ENCODE assay signal across 13 cellular contexts in the genomic region with DNA sequence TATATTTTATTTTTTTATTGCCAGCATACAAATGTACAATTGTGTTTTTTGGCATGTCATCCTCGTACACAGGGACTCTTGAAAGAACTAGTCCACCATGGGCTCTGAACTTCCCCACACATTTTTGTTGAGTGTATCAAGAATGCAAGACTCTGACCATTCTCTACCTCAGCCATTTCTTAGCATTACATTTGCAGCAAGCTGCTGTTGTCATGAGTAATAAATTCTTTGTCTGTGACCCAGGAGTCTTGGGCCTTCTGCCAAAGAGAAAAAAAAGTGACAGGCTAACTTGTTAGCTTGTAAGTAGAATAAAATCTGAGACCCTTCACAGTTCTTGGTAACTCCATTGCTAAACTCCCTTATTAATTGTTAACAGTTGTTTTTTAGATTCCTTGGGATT.
DNase-seq lines count a peak whose midpoint lies in the region; ATAC-seq and TF ChIP-seq lines count a peak whose summit lies in the region.
"Had no signal": no experiment of that assay in that cellular context is flagged by ENCODE, and none has a peak within 500 bp of the region (broad histone marks: within the 10 kb centered on the region; RNA-seq: fewer than 3 reads in every experiment).

No MANE protein-coding gene starts in this region.

- no peak overlapping the region for H2BK15ac ChIP-seq in mesendoderm (replicated peaks; ENCODE audit: low read depth)

- H2BK120ac ChIP-seq in mesendoderm (ENCODE audit: low read depth, low read length), result no peak overlapping the region

- DNase-seq in Calu3 (peak; percentile 48), M059J (ENCODE audit: low read depth) (peak; percentile 48), cardiac fibroblast (ENCODE audit: low read depth in 2 of 2) (peak; percentile 88 to 96), mesendoderm (peak; percentile 84), GM13977 (ENCODE audit: low spot score) (no peak), posterior cingulate gyrus (no peak), medulla oblongata (ENCODE audit: extremely low spot score) (no peak), left ventricle myocardium superior (no peak)
- DNase-seq: CD4-positive, alpha-beta memory T cell; stimulated activated CD4-positive, alpha-beta T cell treated with anti-CD3 and anti-CD28 coated beads, Interleukin-4, amount 100 ng/mL, for 1 hour had no signal

- H3K18ac ChIP-seq in mesendoderm (ENCODE audit: low read length), result no peak overlapping the region

- no peak for TF ChIP-seq CTCF in Calu3 (IDR thresholded peaks at IDR 0.05; ENCODE audit: unreplicated experiment)
- TF ChIP-seq CTCF in cardiac fibroblast (IDR thresholded peaks at IDR 0.05; ENCODE audit: low read depth, low read length), result no peak
- no peak for TF ChIP-seq CTCF in GM13977 (IDR thresholded peaks at IDR 0.05; ENCODE audit: extremely low read depth, insufficient read depth, missing control alignments)

- WGBS in mesendoderm (ENCODE audit: extremely low coverage, insufficient coverage, low lambda C conversion rate), result no CpG with 5 or more reads among the region's 1 CpG

- in situ Hi-C loops in GM13977 (cut with MboI; ENCODE audit: low pct_unique_long_range_greater_than_20kb, low sequenced_read_pairs, unreplicated experiment), result no loop called here

- no peaks in the 10 kb centered on the region for H3K79me2 ChIP-seq in mesendoderm (ENCODE audit: control insufficient read depth, insufficient read depth, low read length)

- H3K9ac ChIP-seq in mesendoderm (ENCODE audit: low read length), result no peak overlapping the region
- H3K9ac ChIP-seq: neural progenitor cell had no signal

- H2BK5ac ChIP-seq in mesendoderm (ENCODE audit: low read length), result peak overlapping the region; percentile 35

- no peak overlapping the region for H2AK5ac ChIP-seq in mesendoderm (ENCODE audit: low read length)

- no peak overlapping the region for H3K4me2 ChIP-seq in mesendoderm (ENCODE audit: low read length)
- H3K4me2 ChIP-seq: neural progenitor cell had no signal

- no peak overlapping the region for H3K4me3 Mint-ChIP-seq in Calu3 (ENCODE audit: low read depth, unreplicated experiment)
- H3K4me3 Mint-ChIP-seq: CD4-positive, alpha-beta memory T cell; neural progenitor cell had no signal

- CTCF ChIA-PET in Calu3 (lab: Charles Lee), result no interaction called here

- BruUV-seq in Calu3 (replicated peaks; lab: Mats Ljungman, UMichigan), result no TSS peak

- H3K4me3 ChIP-seq in cardiac fibroblast (replicated peaks in 1 of 2; ENCODE audit: low read depth in 2 of 2, low read length in 2 of 2), result no peak overlapping the region
- H3K4me3 ChIP-seq in mesendoderm (ENCODE audit: low read length), result no peak overlapping the region
- H3K4me3 ChIP-seq: GM12878, neural progenitor cell, suprapubic skin had no signal

- H3K4me1 ChIP-seq in mesendoderm (ENCODE audit: control insufficient read depth, low read depth, low read length), result peaks cover 2% of the 10 kb centered on the region
- H3K4me1 ChIP-seq: suprapubic skin had no signal

- H3K9me3 Mint-ChIP-seq in Calu3 (ENCODE audit: low read depth, unreplicated experiment), result no peaks in the 10 kb centered on the region

- H3K79me1 ChIP-seq in mesendoderm (ENCODE audit: low read length), result no peaks in the 10 kb centered on the region

- no peak overlapping the region for H3K4ac ChIP-seq in mesendoderm (ENCODE audit: low read depth, low read length)

- H3K36me3 ChIP-seq in mesendoderm (ENCODE audit: control insufficient read depth, insufficient read depth, low read length), result no peaks in the 10 kb centered on the region
- H3K36me3 ChIP-seq: neural progenitor cell, suprapubic skin had no signal

- no peak for ATAC-seq in left ventricle myocardium superior
- ATAC-seq: GM12878 had no signal

- peak overlapping the region; percentile 17 for H3K56ac ChIP-seq in mesendoderm (ENCODE audit: low read length)

- no peaks in the 10 kb centered on the region for H3K27me3 ChIP-seq in mesendoderm (ENCODE audit: insufficient read depth, low read length, poor library complexity)
- H3K27me3 ChIP-seq: neural progenitor cell, suprapubic skin had no signal

- no peak overlapping the region for H3K23ac ChIP-seq in mesendoderm (ENCODE audit: low read length)

- H3K27ac ChIP-seq in mesendoderm (ENCODE audit: low read depth, low read length), result no peak overlapping the region
- H3K27ac ChIP-seq: neural progenitor cell, suprapubic skin had no signal

- no peak overlapping the region for H3K27ac Mint-ChIP-seq in Calu3 (ENCODE audit: unreplicated experiment)
- H3K27ac Mint-ChIP-seq: CD4-positive, alpha-beta memory T cell; neural progenitor cell had no signal

- no peaks in the 10 kb centered on the region for H3K27me3 Mint-ChIP-seq in Calu3 (ENCODE audit: unreplicated experiment)
- H3K27me3 Mint-ChIP-seq: CD4-positive, alpha-beta memory T cell had no signal

- H4K8ac ChIP-seq in mesendoderm (ENCODE audit: low read depth, low read length), result no peak overlapping the region

- no peaks in the 10 kb centered on the region for H3K4me1 Mint-ChIP-seq in Calu3 (ENCODE audit: low read depth, unreplicated experiment)
- H3K4me1 Mint-ChIP-seq: CD4-positive, alpha-beta memory T cell had no signal

- intact Hi-C loops in Calu3 (cut with micrococcal nuclease; ENCODE audit: unreplicated experiment), result loop anchor here (5.0 kb wide), 1 partner anchor 363 kb away; no protein-coding TSS in a partner anchor
- intact Hi-C loops in posterior cingulate gyrus (cut with DNase I), result no loop called here
- intact Hi-C loops in left ventricle myocardium superior (cut with micrococcal nuclease), result no loop called here

- H4K5ac ChIP-seq in mesendoderm (ENCODE audit: low read length), result no peak overlapping the region

- H3K36me3 Mint-ChIP-seq in Calu3 (ENCODE audit: insufficient read depth, unreplicated experiment), result no peaks in the 10 kb centered on the region
- H3K36me3 Mint-ChIP-seq: CD4-positive, alpha-beta memory T cell; neural progenitor cell had no signal

Comparison
In these comparisons a context has a peak if more than half of its experiments do, and no peak if none do; other contexts are left out.
1. DNase-seq: peak in Calu3 (single experiment), M059J (single experiment), cardiac fibroblast (2 of 2) and mesendoderm (single experiment); none in GM13977 (single experiment), posterior cingulate gyrus (0 of 10), medulla oblongata (single experiment) and left ventricle myocardium superior (single experiment).